7 cellular contexts compared by ENCODE assay signal in genomic region chr14:73714656-73715081, GRCh38. TPM values are rescaled to one million over a fixed set of nuclear protein-coding genes. Genes with fewer than 3 reads are reported as not detected.
DNase-seq lines count a peak whose midpoint lies in the region; ATAC-seq and TF ChIP-seq lines count a peak whose summit lies in the region.

No MANE protein-coding gene starts in this region.

- DNase-seq in GM12864 (ENCODE audit: low read depth) (no peak), glutamatergic neuron (no peak), D341Med (ENCODE audit: low spot score) (no peak)
- DNase-seq in stimulated activated naive B cell treated with anti-CD40 and anti-IgM and Interleukin-4, amounts not matched to agents 10 μg/mL and 1 μg/mL and 100 μg/mL, for 72 hours = no peak

- peak overlapping the region; percentile 60; the same call in 1 of the 2 replicates for H3K4me3 ChIP-seq in GM12864 (ENCODE audit: low read depth, low read length)

- peak overlapping the region; percentile 92 for H3K4me3 Mint-ChIP-seq in glutamatergic neuron (ENCODE audit: unreplicated experiment)
- peak overlapping the region; percentile 72 to 92 for H3K4me3 Mint-ChIP-seq in stimulated activated naive B cell treated with anti-CD40 and anti-IgM and Interleukin-4, amounts not matched to agents 10 μg/mL and 1 μg/mL and 100 μg/mL, for 72 hours

- H3K27me3 Mint-ChIP-seq in glutamatergic neuron (ENCODE audit: unreplicated experiment) = peaks cover 21% of the 10 kb centered on the region
- H3K27me3 Mint-ChIP-seq in stimulated activated naive B cell treated with anti-CD40 and anti-IgM and Interleukin-4, amounts not matched to agents 10 μg/mL and 1 μg/mL and 100 μg/mL, for 72 hours = no peaks in the 10 kb centered on the region

- H3K27ac Mint-ChIP-seq in glutamatergic neuron (ENCODE audit: unreplicated experiment) = peak overlapping the region; percentile 91
- peak overlapping the region; percentile 84 for H3K27ac Mint-ChIP-seq in stimulated activated naive B cell treated with anti-CD40 and anti-IgM and Interleukin-4, amounts not matched to agents 10 μg/mL and 1 μg/mL and 100 μg/mL, for 72 hours

- H3K4me1 Mint-ChIP-seq in glutamatergic neuron (ENCODE audit: low read depth, unreplicated experiment) = peaks cover 30% of the 10 kb centered on the region
- H3K4me1 Mint-ChIP-seq in stimulated activated naive B cell treated with anti-CD40 and anti-IgM and Interleukin-4, amounts not matched to agents 10 μg/mL and 1 μg/mL and 100 μg/mL, for 72 hours = peaks cover 29 to 35% of the 10 kb centered on the region in 2 donors

- H3K9me3 Mint-ChIP-seq in glutamatergic neuron (ENCODE audit: unreplicated experiment) = peaks cover 17% of the 10 kb centered on the region
- H3K9me3 Mint-ChIP-seq in stimulated activated naive B cell treated with anti-CD40 and anti-IgM and Interleukin-4, amounts not matched to agents 10 μg/mL and 1 μg/mL and 100 μg/mL, for 72 hours = no peaks in the 10 kb centered on the region

- peak overlapping the region; percentile 92 for H3K27ac ChIP-seq in VCaP

- ATAC-seq in HG03139 (IDR thresholded peaks at IDR 0.05; ENCODE audit: unreplicated experiment) (peak; percentile 5), GM21717 (IDR thresholded peaks at IDR 0.05; ENCODE audit: unreplicated experiment) (no peak)
- ATAC-seq in stimulated activated naive B cell treated with anti-CD40 and anti-IgM and Interleukin-4, amounts not matched to agents 10 μg/mL and 1 μg/mL and 100 μg/mL, for 72 hours (replicated peaks) = no peak

- no peak for TF ChIP-seq CTCF in GM12864 (IDR thresholded peaks at IDR 0.05; ENCODE audit: low read depth, low read length, missing control alignments)
- no peak for TF ChIP-seq CTCF in VCaP (conservative IDR thresholded peaks at IDR 0.05)
- no peak for TF ChIP-seq CTCF in glutamatergic neuron (IDR thresholded peaks at IDR 0.05; ENCODE audit: partially characterized antibody, unreplicated experiment)

- peaks cover 3% of the 10 kb centered on the region for H3K36me3 Mint-ChIP-seq in glutamatergic neuron (ENCODE audit: unreplicated experiment)
- H3K36me3 Mint-ChIP-seq in stimulated activated naive B cell treated with anti-CD40 and anti-IgM and Interleukin-4, amounts not matched to agents 10 μg/mL and 1 μg/mL and 100 μg/mL, for 72 hours = peaks cover 31 to 44% of the 10 kb centered on the region in 2 donors

RNA-seq across cellular contexts. Expression of gene PNMA1, which starts 0.5 kb away (rescaled TPM):
- 145 TPM for total RNA-seq in glutamatergic neuron (ENCODE audit: unreplicated experiment)
